Comparison of ENCODE assay signal across 19 cellular contexts in genomic region chr5:137516251-137516797, GRCh38. TPM values are rescaled to one million over a fixed set of nuclear protein-coding genes. Genes with fewer than 3 reads are reported as not detected.
DNase-seq lines count a peak whose midpoint lies in the region; ATAC-seq and TF ChIP-seq lines count a peak whose summit lies in the region.
"Had no signal": no experiment of that assay in that cellular context is flagged by ENCODE, and none has a peak within 500 bp of the region (broad histone marks: within the 10 kb centered on the region; RNA-seq: fewer than 3 reads in every experiment).

No MANE protein-coding gene starts in this region.

- no peak overlapping the region for H2BK120ac ChIP-seq in mesendoderm (ENCODE audit: low read depth, low read length)

- POLR2A ChIA-PET in HCT116 (lab: Charles Lee), result no interaction called here

- BruUV-seq in HCT116 (replicated peaks; lab: Mats Ljungman, UMichigan), result no TSS peak

- H3K27ac ChIP-seq in HCT116 (ENCODE audit: low read depth, low read length), result no peak overlapping the region
- H3K27ac ChIP-seq in mesendoderm (ENCODE audit: low read depth, low read length), result no peak overlapping the region
- H3K27ac ChIP-seq: GM23248, KMS-11, SJCRH30 had no signal

- H3K9ac ChIP-seq in HCT116 (ENCODE audit: low read length) (no peak overlapping the region), mesendoderm (ENCODE audit: low read length) (no peak overlapping the region)
- H3K9ac ChIP-seq: GM23248, KMS-11 had no signal

- no peak overlapping the region for H3K4me3 Mint-ChIP-seq in activated T-helper 1 cell treated with anti-CD3 and anti-CD28 coated beads, Interleukin-12 subunit alpha, Interleukin-12 subunit beta, Interleukin-2, Interleukin-4 antibody, amounts not matched to agents 30 ng/mL and 10 ng/mL and 1 ng/mL, durations not matched to agents 14 hours and 24 hours and 36 hours
- H3K4me3 Mint-ChIP-seq: CD4-positive, alpha-beta memory T cell; HFFc6 had no signal

- H3K4ac ChIP-seq in mesendoderm (ENCODE audit: low read depth, low read length), result no peak overlapping the region

- H3K4me3 ChIP-seq in HCT116 (replicated peaks in 1 of 2; ENCODE audit: low read depth in 1 of 2, low read length in 2 of 2) (no peak overlapping the region), mesendoderm (ENCODE audit: low read length) (no peak overlapping the region)
- H3K4me3 ChIP-seq: GM23248, SJCRH30 had no signal

- no peaks in the 10 kb centered on the region for H3K4me1 Mint-ChIP-seq in activated T-helper 1 cell treated with anti-CD3 and anti-CD28 coated beads, Interleukin-12 subunit alpha, Interleukin-12 subunit beta, Interleukin-2, Interleukin-4 antibody, amounts not matched to agents 30 ng/mL and 10 ng/mL and 1 ng/mL, durations not matched to agents 14 hours and 24 hours and 36 hours (ENCODE audit: low read depth)
- H3K4me1 Mint-ChIP-seq: CD4-positive, alpha-beta memory T cell had no signal

- intact Hi-C loops in HCT116 (cut with micrococcal nuclease), result no loop called here
- intact Hi-C loops in activated T-helper 1 cell treated with anti-CD3 and anti-CD28 coated beads, Interleukin-12 subunit alpha, Interleukin-12 subunit beta, Interleukin-2, Interleukin-4 antibody, amounts not matched to agents 30 ng/mL and 10 ng/mL and 1 ng/mL, durations not matched to agents 14 hours and 24 hours and 36 hours (cut with micrococcal nuclease), result no loop called here

- H3K79me2 ChIP-seq in HCT116 (ENCODE audit: insufficient read depth, low read length), result no peaks in the 10 kb centered on the region
- H3K79me2 ChIP-seq in mesendoderm (ENCODE audit: control insufficient read depth, insufficient read depth, low read length), result no peaks in the 10 kb centered on the region

- H3K4me2 ChIP-seq in HCT116 (ENCODE audit: low read length), result no peak overlapping the region
- H3K4me2 ChIP-seq in mesendoderm (ENCODE audit: low read length), result no peak overlapping the region
- H3K4me2 ChIP-seq: KMS-11 had no signal

- H4K8ac ChIP-seq in mesendoderm (ENCODE audit: low read depth, low read length), result no peak overlapping the region

- no peaks in the 10 kb centered on the region for H3K79me1 ChIP-seq in mesendoderm (ENCODE audit: low read length)

- H2AK5ac ChIP-seq in mesendoderm (ENCODE audit: low read length), result no peak overlapping the region

- H4K5ac ChIP-seq in mesendoderm (ENCODE audit: low read length), result no peak overlapping the region

- H3K56ac ChIP-seq in mesendoderm (ENCODE audit: low read length), result no peak overlapping the region

- no peak overlapping the region for H3K23ac ChIP-seq in mesendoderm (ENCODE audit: low read length)

- no peaks in the 10 kb centered on the region for H3K4me1 ChIP-seq in HCT116 (ENCODE audit: control insufficient read depth in 1 of 2, insufficient read depth in 2 of 2, low read length in 2 of 2)
- no peaks in the 10 kb centered on the region for H3K4me1 ChIP-seq in mesendoderm (ENCODE audit: control insufficient read depth, low read depth, low read length)
- H3K4me1 ChIP-seq: BE2C, SJCRH30 had no signal

- CTCF ChIA-PET in HCT116 (lab: Charles Lee), result no interaction called here

- RAD21 ChIA-PET in HCT116 (lab: Charles Lee; ENCODE audit: low non-redundant PET in 1 of 2, low total read pairs in 2 of 2, uncharacterized antibody in 2 of 2, unreplicated experiment in 2 of 2), result no interaction called here

- no peaks in the 10 kb centered on the region for H3K9me3 ChIP-seq in HCT116 (ENCODE audit: control insufficient read depth in 1 of 2, insufficient read depth in 1 of 2, low read depth in 1 of 2, low read length in 2 of 2)
- H3K9me3 ChIP-seq: BE2C, SJCRH30 had no signal

- no peak overlapping the region for H3K18ac ChIP-seq in mesendoderm (ENCODE audit: low read length)

- no peak overlapping the region for H3K27ac Mint-ChIP-seq in activated T-helper 1 cell treated with anti-CD3 and anti-CD28 coated beads, Interleukin-12 subunit alpha, Interleukin-12 subunit beta, Interleukin-2, Interleukin-4 antibody, amounts not matched to agents 30 ng/mL and 10 ng/mL and 1 ng/mL, durations not matched to agents 14 hours and 24 hours and 36 hours
- H3K27ac Mint-ChIP-seq: CD4-positive, alpha-beta memory T cell; HFFc6 had no signal

- H3K27me3 ChIP-seq in HCT116 (ENCODE audit: insufficient read depth, low read length), result peaks cover 42% of the 10 kb centered on the region
- no peaks in the 10 kb centered on the region for H3K27me3 ChIP-seq in mesendoderm (ENCODE audit: insufficient read depth, low read length, poor library complexity)
- H3K27me3 ChIP-seq: BE2C, SJCRH30 had no signal

- H4K20me1 ChIP-seq in HCT116 (ENCODE audit: insufficient read depth), result no peaks in the 10 kb centered on the region

- no peaks in the 10 kb centered on the region for H3K36me3 ChIP-seq in HCT116 (ENCODE audit: control insufficient read depth in 1 of 2, insufficient read depth in 2 of 2, low read length in 2 of 2)
- H3K36me3 ChIP-seq in mesendoderm (ENCODE audit: control insufficient read depth, insufficient read depth, low read length), result no peaks in the 10 kb centered on the region
- H3K36me3 ChIP-seq: BE2C, SJCRH30 had no signal

- H3K36me3 Mint-ChIP-seq in activated T-helper 1 cell treated with anti-CD3 and anti-CD28 coated beads, Interleukin-12 subunit alpha, Interleukin-12 subunit beta, Interleukin-2, Interleukin-4 antibody, amounts not matched to agents 30 ng/mL and 10 ng/mL and 1 ng/mL, durations not matched to agents 14 hours and 24 hours and 36 hours (ENCODE audit: low read depth), result no peaks in the 10 kb centered on the region
- H3K36me3 Mint-ChIP-seq: CD4-positive, alpha-beta memory T cell had no signal

- WGBS in mesendoderm (ENCODE audit: extremely low coverage, insufficient coverage, low lambda C conversion rate), result no CpG with 5 or more reads among the region's 7 CpGs

- DNase-seq in HCT116 (ENCODE audit: low read depth, low spot score) (no peak), NCI-H2227 (lab: John Stamatoyannopoulos, UW; ENCODE audit: unreplicated experiment) (peak; percentile 48), SK-N-DZ (ENCODE audit: low spot score) (peak; percentile 13), mesendoderm (peak; percentile 25)
- no peak for DNase-seq in activated T-helper 1 cell treated with anti-CD3 and anti-CD28 coated beads, Interleukin-12 subunit alpha, Interleukin-12 subunit beta, Interleukin-2, Interleukin-4 antibody, amounts not matched to agents 30 ng/mL and 10 ng/mL and 1 ng/mL, durations not matched to agents 14 hours and 24 hours and 36 hours (ENCODE audit: low spot score)
- DNase-seq in stimulated activated CD4-positive, alpha-beta T cell treated with anti-CD3 and anti-CD28 coated beads, Interleukin-4, amount 100 ng/mL, for 4 hours, result no peak
- DNase-seq: BE2C; CD4-positive, alpha-beta memory T cell; DND-41; GF-D8; GM23248; HFFc6; NCI-H1092; NCI-H1930; NCI-H345; SJCRH30 had no signal

- TF ChIP-seq RAD21 in HCT116 (IDR thresholded peaks at IDR 0.05; ENCODE audit: low read depth), result no peak

- no peak overlapping the region for H2BK15ac ChIP-seq in mesendoderm (replicated peaks; ENCODE audit: low read depth)

- H3K9me3 Mint-ChIP-seq in activated T-helper 1 cell treated with anti-CD3 and anti-CD28 coated beads, Interleukin-12 subunit alpha, Interleukin-12 subunit beta, Interleukin-2, Interleukin-4 antibody, amounts not matched to agents 30 ng/mL and 10 ng/mL and 1 ng/mL, durations not matched to agents 14 hours and 24 hours and 36 hours, result no peaks in the 10 kb centered on the region
- H3K9me3 Mint-ChIP-seq: HFFc6 had no signal

- no peak overlapping the region for H2BK5ac ChIP-seq in mesendoderm (ENCODE audit: low read length)

- peaks cover 8% of the 10 kb centered on the region for H3K27me3 Mint-ChIP-seq in activated T-helper 1 cell treated with anti-CD3 and anti-CD28 coated beads, Interleukin-12 subunit alpha, Interleukin-12 subunit beta, Interleukin-2, Interleukin-4 antibody, amounts not matched to agents 30 ng/mL and 10 ng/mL and 1 ng/mL, durations not matched to agents 14 hours and 24 hours and 36 hours (ENCODE audit: insufficient read depth)

- no peaks in the 10 kb centered on the region for H3K9me2 ChIP-seq in HCT116 (ENCODE audit: insufficient read depth)

- no peak for TF ChIP-seq CTCF in HCT116 (IDR thresholded peaks at IDR 0.05 in 2 of 3, conservative IDR thresholded peaks at IDR 0.05 in 1 of 3; ENCODE audit: borderline replicate concordance in 1 of 3, insufficient read depth in 1 of 3, low read depth in 2 of 3, low read length in 2 of 3)

- no peak for TF ChIP-seq POLR2A in HCT116 (IDR thresholded peaks at IDR 0.05; ENCODE audit: borderline replicate concordance, extremely low read depth, insufficient read depth, insufficient read length)

- peak; percentile 30; the same call in 1 of the 2 replicates for ATAC-seq in HCT116
- ATAC-seq in GM18907 (IDR thresholded peaks at IDR 0.05; ENCODE audit: unreplicated experiment), result no peak
- ATAC-seq: HepG2 had no signal

- no peak overlapping the region for H2AFZ ChIP-seq in HCT116 (ENCODE audit: low read depth, low read length, poor library complexity, severe bottlenecking)
- H2AFZ ChIP-seq: GM23248 had no signal

TF ChIP-seq in HCT116, 20 proteins besides CTCF, POLR2A, EP300 and RAD21 (continues in another document):
- TF ChIP-seq TCF7L2 (IDR thresholded peaks at IDR 0.05; ENCODE audit: borderline replicate concordance, extremely low read depth, insufficient read depth, insufficient read length) (no peak), EZH2phosphoT487 (IDR thresholded peaks at IDR 0.05; ENCODE audit: borderline replicate concordance) (no peak), YY1 (IDR thresholded peaks at IDR 0.05; ENCODE audit: extremely low read depth, insufficient replicate concordance, low read depth, low read length) (no peak), ELF1 (IDR thresholded peaks at IDR 0.05; ENCODE audit: borderline replicate concordance, low read depth) (no peak), SRF (IDR thresholded peaks at IDR 0.05; ENCODE audit: low read depth) (no peak), POLR2AphosphoS5 (IDR thresholded peaks at IDR 0.05; ENCODE audit: low read depth, low read length) (no peak), EGR1 (IDR thresholded peaks at IDR 0.05; ENCODE audit: low read depth) (no peak), SIN3A (IDR thresholded peaks at IDR 0.05; ENCODE audit: low read depth) (no peak), FOSL1 (IDR thresholded peaks at IDR 0.05; ENCODE audit: low read depth) (no peak), JUND (IDR thresholded peaks at IDR 0.05) (no peak)
- TF ChIP-seq, protein P1, sequence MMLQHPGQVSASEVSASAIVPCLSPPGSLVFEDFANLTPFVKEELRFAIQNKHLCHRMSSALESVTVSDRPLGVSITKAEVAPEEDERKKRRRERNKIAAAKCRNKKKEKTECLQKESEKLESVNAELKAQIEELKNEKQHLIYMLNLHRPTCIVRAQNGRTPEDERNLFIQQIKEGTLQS (IDR thresholded peaks at IDR 0.05), result no peak

RNA-seq across cellular contexts. Expression of gene SPOCK1, which starts 17.2 kb away (rescaled TPM):
- total RNA-seq in HCT116 (2021; ENCODE audit: unreplicated experiment), result 0.27 TPM
- 0.14 and 0.40 TPM in 2 replicates for polyA plus RNA-seq in HCT116 (2012)
- 3.5 and 8.4 TPM in 2 replicates for polyA plus RNA-seq in SK-N-DZ (2014; cell fraction: cytosol; rRNA removed)
- polyA plus RNA-seq in SK-N-DZ (2014; cell fraction: nucleus; rRNA removed), result 1.0 and 3.3 TPM in 2 replicates
- polyA plus RNA-seq in mesendoderm (2013, experiment 1 of 2), result 3.8 TPM
- 3.8 TPM for polyA plus RNA-seq in mesendoderm (2013, experiment 2 of 2)
- total RNA-seq in activated T-helper 1 cell treated with anti-CD3 and anti-CD28 coated beads, Interleukin-12 subunit alpha, Interleukin-12 subunit beta, Interleukin-2, Interleukin-4 antibody, amounts not matched to agents 30 ng/mL and 10 ng/mL and 1 ng/mL, durations not matched to agents 14 hours and 24 hours and 36 hours, result not detected in 2 replicates
- total RNA-seq: CD4-positive, alpha-beta memory T cell had no signal
- polyA plus RNA-seq: CD4-positive, alpha-beta memory T cell had no signal

Comparison
In these comparisons a context has a peak if more than half of its experiments do, and no peak if none do; other contexts are left out.
1. DNase-seq: peak in NCI-H2227 (single experiment), SK-N-DZ (single experiment) and mesendoderm (single experiment); none in HCT116 (single experiment), activated T-helper 1 cell treated with anti-CD3 and anti-CD28 coated beads, Interleukin-12 subunit alpha, Interleukin-12 subunit beta, Interleukin-2, Interleukin-4 antibody, amounts not matched to agents 30 ng/mL and 10 ng/mL and 1 ng/mL, durations not matched to agents 14 hours and 24 hours and 36 hours (single experiment) and stimulated activated CD4-positive, alpha-beta T cell treated with anti-CD3 and anti-CD28 coated beads, Interleukin-4, amount 100 ng/mL, for 4 hours (0 of 2).